28 cellular contexts compared by ENCODE assay signal in genomic region chr2:129752686-129753085, GRCh38.
"Had no signal": no experiment of that assay in that cellular context is flagged by ENCODE, and none has a peak within 500 bp of the region (broad histone marks: within the 10 kb centered on the region; RNA-seq: fewer than 3 reads in every experiment).

No MANE protein-coding gene starts in this region.

- H3K4me2 ChIP-seq: hepatocyte had no signal

- H3K27ac ChIP-seq: dorsolateral prefrontal cortex, epithelial cell of prostate, gastrocnemius medialis, heart left ventricle, hepatocyte, left lung, right lobe of liver, suprapubic skin, transverse colon, vagina had no signal

- H3K9me3 ChIP-seq: gastrocnemius medialis, left lung, right lobe of liver, suprapubic skin, transverse colon, vagina had no signal

- H3K4me1 Mint-ChIP-seq: central memory CD8-positive, alpha-beta T cell; endodermal cell; naive thymus-derived CD8-positive, alpha-beta T cell; stimulated activated naive CD8-positive, alpha-beta T cell treated with anti-CD3 and anti-CD28 coated beads, Interleukin-15, amount 100 ng/mL, for 72 hours had no signal

- H2AFZ ChIP-seq: hepatocyte had no signal

- H3K79me2 ChIP-seq: hepatocyte had no signal

- H3K4me1 ChIP-seq: gastrocnemius medialis, heart left ventricle, left lung, right lobe of liver, suprapubic skin, transverse colon had no signal

- H3K4me3 Mint-ChIP-seq: central memory CD8-positive, alpha-beta T cell; endodermal cell; naive thymus-derived CD8-positive, alpha-beta T cell; stimulated activated naive CD8-positive, alpha-beta T cell treated with anti-CD3 and anti-CD28 coated beads, Interleukin-15, amount 100 ng/mL, for 72 hours had no signal

- ATAC-seq: esophagus mucosa; gastrocnemius medialis; heart left ventricle; left cardiac atrium; left lung; naive thymus-derived CD8-positive, alpha-beta T cell; right lobe of liver; stimulated activated naive CD8-positive, alpha-beta T cell treated with anti-CD3 and anti-CD28 coated beads, Interleukin-15, amount 100 ng/mL, for 72 hours had no signal

- H3K4me3 ChIP-seq: dorsolateral prefrontal cortex, gastrocnemius medialis, heart left ventricle, hepatocyte, left lung, right lobe of liver, suprapubic skin, transverse colon, vagina had no signal

- H3K36me3 Mint-ChIP-seq: naive thymus-derived CD8-positive, alpha-beta T cell had no signal

- H3K9me3 Mint-ChIP-seq: central memory CD8-positive, alpha-beta T cell; naive thymus-derived CD8-positive, alpha-beta T cell; stimulated activated naive CD8-positive, alpha-beta T cell treated with anti-CD3 and anti-CD28 coated beads, Interleukin-15, amount 100 ng/mL, for 72 hours had no signal

- DNase-seq: cortex of kidney; dorsolateral prefrontal cortex; effector CD8-positive, alpha-beta T cell; foreskin fibroblast; gastrocnemius medialis; heart left ventricle; left cardiac atrium; left lung; mesenchymal stem cell; naive thymus-derived CD8-positive, alpha-beta T cell; posterior cingulate gyrus; retina; right lobe of liver; small intestine; stimulated activated CD4-positive, alpha-beta T cell treated with anti-CD3 and anti-CD28 coated beads, Interleukin-12 subunit alpha, Interleukin-12 subunit beta, amount 100 ng/mL, for 4 hours; stimulated activated CD4-positive, alpha-beta T cell treated with anti-CD3 and anti-CD28 coated beads, Interleukin-1b, Interleukin-23, amount 100 ng/mL, for 48 hours; stimulated activated CD4-positive, alpha-beta T cell treated with anti-CD3 and anti-CD28 coated beads, Interleukin-4, amount 100 ng/mL, for 1 hour; stimulated activated CD8-positive, alpha-beta memory T cell treated with anti-CD3 and anti-CD28 coated beads, Interleukin-4, amount 100 ng/mL, for 48 hours; stimulated activated naive CD4-positive, alpha-beta T cell; stimulated activated naive CD8-positive, alpha-beta T cell treated with anti-CD3 and anti-CD28 coated beads, Interleukin-15, amount 100 ng/mL, for 72 hours; transverse colon had no signal

- H3K27me3 ChIP-seq: dorsolateral prefrontal cortex, gastrocnemius medialis, hepatocyte, right lobe of liver, suprapubic skin, transverse colon, vagina had no signal

- H3K27ac Mint-ChIP-seq: naive thymus-derived CD8-positive, alpha-beta T cell; stimulated activated naive CD8-positive, alpha-beta T cell treated with anti-CD3 and anti-CD28 coated beads, Interleukin-15, amount 100 ng/mL, for 72 hours had no signal

- H3K36me3 ChIP-seq: gastrocnemius medialis, heart left ventricle, left lung, right lobe of liver, suprapubic skin, transverse colon, vagina had no signal
